ENCODE assay signal across 15 cellular contexts in the genomic region with DNA sequence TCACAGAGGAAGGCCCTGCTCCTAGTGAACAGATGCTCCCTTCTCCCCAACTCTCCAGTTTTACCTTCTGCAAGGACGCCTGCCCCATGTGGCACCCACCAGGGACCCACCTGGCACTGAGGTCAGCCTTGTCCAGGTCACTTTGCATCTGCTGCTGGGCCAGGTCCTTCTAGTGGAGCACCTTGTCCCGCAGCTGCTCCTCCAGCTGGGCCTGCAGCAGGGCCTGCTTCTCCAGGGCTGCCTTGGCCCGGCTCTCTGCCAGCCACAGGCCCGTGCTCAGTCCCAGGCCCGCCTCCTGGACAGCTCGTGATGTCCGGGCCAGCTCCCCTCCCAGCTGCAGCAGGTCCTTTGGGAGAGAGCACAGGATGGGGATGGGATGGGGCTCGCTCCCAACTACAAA. TPM values are rescaled to one million over a fixed set of nuclear protein-coding genes. Genes with fewer than 3 reads are reported as not detected.
"Had no signal": no experiment of that assay in that cellular context is flagged by ENCODE, and none has a peak within 500 bp of the region (broad histone marks: within the 10 kb centered on the region; RNA-seq: fewer than 3 reads in every experiment).

No MANE protein-coding gene starts in this region.

RNA-seq across cellular contexts. Expression of gene SPATA21, which starts 49.1 kb away (rescaled TPM):
- total RNA-seq: activated CD4-positive, alpha-beta T cell treated with anti-CD3 and anti-CD28 coated beads for 36 hours; activated CD4-positive, alpha-beta T cell treated with anti-CD3 and anti-CD28 coated beads, Interleukin-2, amount 10 ng/mL, durations not matched to agents 7 days and 5 days; activated CD8-positive, alpha-beta memory T cell treated with anti-CD3 and anti-CD28 coated beads, Interleukin-2, amount 10 ng/mL, durations not matched to agents 7 days and 5 days; activated CD8-positive, alpha-beta T cell treated with anti-CD3 and anti-CD28 coated beads, Interleukin-2, amount 10 ng/mL, durations not matched to agents 7 days and 5 days; activated naive CD4-positive, alpha-beta T cell treated with anti-CD3 and anti-CD28 coated beads for 36 hours; activated T-helper 2 cell treated with anti-CD3 and anti-CD28 coated beads, Interferon-gamma antibody, Interleukin-2, Interleukin-4, amounts not matched to agents 10 μg/mL and 5 μg/mL and 100 μg/mL, durations not matched to agents 14 hours and 24 hours and 36 hours; adrenal gland; aorta; astrocyte; bronchial epithelial cell; T-cell; T-helper 1 cell treated with Interleukin-12 subunit alpha and Interleukin-12 subunit beta and Interleukin-4 antibody, amounts not matched to agents 30 ng/mL and 1 ng/mL, for 36 hours; T-helper 17 cell; T-helper 2 cell treated with Interferon-gamma antibody and Interleukin-4, amounts not matched to agents 100 ng/mL and 5 ng/mL, for 36 hours; WTC11 had no signal
